ENCODE assay signal across 8 cellular contexts in genomic region chr4:118352843-118353373, GRCh38. TPM values are rescaled to one million over a fixed set of nuclear protein-coding genes. Genes with fewer than 3 reads are reported as not detected.
A peak's percentile ranks its signal among the peaks of the same experiment; 100 is the strongest.
DNase-seq lines count a peak whose midpoint lies in the region; ATAC-seq, FAIRE-seq and TF ChIP-seq lines count a peak whose summit lies in the region.

PRSS12 (minus strand) TSS chr4:118353003; CDS start chr4:118352720, 283 bp downstream.

- peak within 1 kb of the TSS; percentile 33 for H3K4me3 ChIP-seq in Caco-2 (ENCODE audit: low read depth, low read length)
- H3K4me3 ChIP-seq in upper lobe of right lung: peak within 1 kb of the TSS; percentile 55

- intact Hi-C loops in Caco-2 (cut with micrococcal nuclease; ENCODE audit: unreplicated experiment): loop anchor here (1.0 kb wide), 1 partner anchor 72 kb away; no protein-coding TSS in a partner anchor
- intact Hi-C loops in upper lobe of right lung (cut with DNase I): no loop called here

- CTCF ChIA-PET in Caco-2 (lab: Charles Lee): interaction anchor here (0.6 to 1.0 kb wide), 8 partner anchors 16 to 1908 kb away, joined by 3 to 8 read pairs (median 6); no protein-coding TSS in a partner anchor

- peak within 1 kb of the TSS; percentile 17 for H3K27ac ChIP-seq in upper lobe of right lung

- H3K36me3 ChIP-seq in Caco-2 (ENCODE audit: control insufficient read depth, insufficient read depth, low read length): no peaks in the 10 kb centered on the region
- H3K36me3 ChIP-seq in upper lobe of right lung: no peaks in the 10 kb centered on the region

- H3K9me3 ChIP-seq in Caco-2: no peaks in the 10 kb centered on the region
- no peaks in the 10 kb centered on the region for H3K9me3 ChIP-seq in upper lobe of right lung

- no peaks in the 10 kb centered on the region for H3K9me3 Mint-ChIP-seq in Caco-2 (ENCODE audit: unreplicated experiment)

- POLR2A ChIA-PET in Caco-2 (lab: Charles Lee): interaction anchor here (0.7 kb wide), 2 partner anchors 9 to 75 kb away, joined by 5 to 6 read pairs; no protein-coding TSS in a partner anchor

- H3K4me1 ChIP-seq in Caco-2 (peaks cover 3% of the 10 kb centered on the region; the same call in 1 of the 2 replicates), upper lobe of right lung (peaks cover 9% of the 10 kb centered on the region)

- H3K27ac Mint-ChIP-seq in Caco-2 (ENCODE audit: unreplicated experiment): no peak within 1 kb of the TSS

- H3K27me3 Mint-ChIP-seq in Caco-2 (ENCODE audit: insufficient read depth, unreplicated experiment): peaks cover 18% of the 10 kb centered on the region

- H3K36me3 Mint-ChIP-seq in Caco-2 (ENCODE audit: insufficient read depth, unreplicated experiment): no peaks in the 10 kb centered on the region

- no peaks in the 10 kb centered on the region for H3K4me1 Mint-ChIP-seq in Caco-2 (ENCODE audit: low read depth, unreplicated experiment)

- DNase-seq in Caco-2: peak; percentile 60 to 82
- peak; percentile 18 for DNase-seq in activated effector memory CD4-positive, alpha-beta T cell treated with Interleukin-2 at 50 U/mL for 16 hours
- peak; percentile 54 to 68 for DNase-seq in frontal cortex (ENCODE audit: low spot score in 2 of 2)
- DNase-seq in omental fat pad (ENCODE audit: low spot score): no peak
- peak; percentile 88 for DNase-seq in upper lobe of right lung

- no peak for FAIRE-seq in frontal cortex (lab: Jason Lieb, UNC)

- H3K27me3 ChIP-seq in Caco-2 (replicated peaks; ENCODE audit: control insufficient read depth, insufficient read depth, low read length): no peaks in the 10 kb centered on the region; the same call in 1 of the 2 replicates
- peaks cover 24% of the 10 kb centered on the region for H3K27me3 ChIP-seq in upper lobe of right lung

- ATAC-seq in GM19463 (IDR thresholded peaks at IDR 0.05; ENCODE audit: unreplicated experiment) (peak; percentile 98), HG03520 (IDR thresholded peaks at IDR 0.05; ENCODE audit: unreplicated experiment) (peak; percentile 97), omental fat pad (ENCODE audit: low FRiP score) (peak; percentile 78), upper lobe of right lung (peak; percentile 97)

- peak within 1 kb of the TSS; percentile 79 for H3K4me3 Mint-ChIP-seq in Caco-2 (ENCODE audit: unreplicated experiment)

- BruUV-seq in Caco-2 (replicated peaks; lab: Mats Ljungman, UMichigan): no TSS peak

- TF ChIP-seq CTCF in Caco-2 (IDR thresholded peaks at IDR 0.05; ENCODE audit: insufficient read depth in 1 of 2, low read depth in 1 of 2, low read length in 1 of 2, severe bottlenecking in 1 of 2, unreplicated experiment in 1 of 2) (peak; percentile 51 to 71), omental fat pad (IDR thresholded peaks at IDR 0.05) (peak in 1 of 3 donors; percentile 17), upper lobe of right lung (IDR thresholded peaks at IDR 0.05) (peak; percentile 72)

TF ChIP-seq in PFSK-1, 5 proteins besides CTCF, POLR2A, EP300 and RAD21:
- TF ChIP-seq TAF1 (IDR thresholded peaks at IDR 0.05; ENCODE audit: borderline replicate concordance, insufficient read depth, low read length) (no peak), FOXP2 (optimal IDR thresholded peaks at IDR 0.05; ENCODE audit: borderline replicate concordance, extremely low read depth, extremely low read length, insufficient read depth) (peak; percentile 52), SIN3A (IDR thresholded peaks at IDR 0.05; ENCODE audit: borderline replicate concordance, insufficient read depth, low read length) (no peak), POLR2AphosphoS5 (IDR thresholded peaks at IDR 0.05; ENCODE audit: low read depth, low read length) (no peak), REST (IDR thresholded peaks at IDR 0.05; ENCODE audit: insufficient read depth in 1 of 2, low read depth in 2 of 2, low read length in 2 of 2) (no peak)

RNA-seq across cellular contexts. Expression of gene PRSS12, which starts in this region (rescaled TPM):
- 0.25 and 1.6 TPM in 2 replicates for total RNA-seq in Caco-2 (2022)
- polyA plus RNA-seq in PFSK-1 (2012; ENCODE audit: insufficient read length, low read depth): 11.9 TPM
- total RNA-seq in frontal cortex: 24.9 TPM
- total RNA-seq in omental fat pad: under 1 TPM; 0.19 to 0.44 (median 0.28) TPM
- 5.4 TPM for total RNA-seq in upper lobe of right lung

Comparison
In these comparisons a context has a peak if more than half of its experiments do, and no peak if none do; other contexts are left out.
1. Peak in ATAC-seq in omental fat pad; RNA of the gene not detected or under 1 TPM.